In the genomic region with DNA sequence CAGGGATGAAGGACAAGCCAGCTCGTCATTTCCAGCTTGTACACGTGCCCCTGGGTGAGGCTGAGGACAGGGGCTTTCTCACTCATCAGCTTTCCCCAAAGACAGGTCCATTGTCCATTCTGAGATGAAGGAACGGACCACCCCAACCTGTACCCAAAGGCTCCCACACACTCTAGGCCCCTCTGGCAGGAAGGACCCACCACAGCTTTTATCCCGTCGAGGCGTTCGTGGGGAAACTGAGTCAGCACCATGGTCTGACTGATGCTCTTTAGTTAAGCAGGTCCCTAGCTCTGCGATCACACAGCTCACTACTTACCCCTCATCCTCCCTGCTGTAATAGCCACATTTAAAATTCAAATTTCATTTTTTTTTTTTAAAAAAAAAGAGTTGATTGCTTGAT, we compare ENCODE assay signal across 30 cellular contexts.
"Had no signal": no experiment of that assay in that cellular context is flagged by ENCODE, and none has a peak within 500 bp of the region (broad histone marks: within the 10 kb centered on the region; RNA-seq: fewer than 3 reads in every experiment).

No MANE protein-coding gene starts in this region.

- H3K4me3 ChIP-seq: ascending aorta, cardiac muscle cell had no signal

- H3K27me3 ChIP-seq: ascending aorta, cardiac muscle cell had no signal

- H3K36me3 ChIP-seq: ascending aorta, cardiac muscle cell had no signal

- DNase-seq: activated B cell treated with CpG ODN at 0.5 μM for 24 hours; activated CD4-positive, alpha-beta memory T cell treated with anti-CD3 and anti-CD28 coated beads for 36 hours; activated CD4-positive, alpha-beta T cell treated with anti-CD3 and anti-CD28 coated beads for 4 hours; activated CD4-positive, alpha-beta T cell treated with anti-CD3 and anti-CD28 coated beads, Interleukin-2, amount 10 ng/mL, durations not matched to agents 24 days and 14 days; activated CD4-positive, alpha-beta T cell treated with anti-CD3 and anti-CD28 coated beads, Interleukin-2, amount 50 U/mL, for 1 hour; activated CD4-positive, alpha-beta T cell treated with anti-CD3 and anti-CD28 coated beads, Interleukin-2, amount 50 U/mL, for 4 hours; activated CD4-positive, CD25-positive, alpha-beta regulatory T cell treated with anti-CD3 and anti-CD28 coated beads, Interleukin-2, amount 50 U/mL, for 72 hours; activated CD8-positive, alpha-beta memory T cell treated with anti-CD3 and anti-CD28 coated beads, Interleukin-2, amount 50 U/mL, for 4 hours; activated CD8-positive, alpha-beta T cell treated with anti-CD3 and anti-CD28 coated beads for 36 hours; activated effector memory CD4-positive, alpha-beta T cell treated with Interleukin-2 at 50 U/mL for 16 hours; activated gamma-delta T cell; activated naive CD4-positive, alpha-beta T cell treated with anti-CD3 and anti-CD28 coated beads, Interleukin-2, amount 10 ng/mL, durations not matched to agents 7 days and 5 days; activated naive CD4-positive, alpha-beta T cell treated with Interleukin-2 at 50 U/mL for 16 hours; activated naive CD8-positive, alpha-beta T cell treated with anti-CD3 and anti-CD28 coated beads, Interleukin-2, amount 10 ng/mL, durations not matched to agents 7 days and 5 days; activated naive CD8-positive, alpha-beta T cell treated with anti-CD3 and anti-CD28 coated beads, Interleukin-2, amount 50 U/mL, for 24 hours; activated T-cell treated with anti-CD3 and anti-CD28 coated beads for 4 hours; activated T-cell treated with anti-CD3 and anti-CD28 coated beads, Interleukin-2, amount 50 U/mL, for 1 hour; activated T-cell treated with anti-CD3 and anti-CD28 coated beads, Interleukin-2, amount 50 U/mL, for 48 hours; amygdala; anterior cingulate cortex; caudate nucleus; cerebellar nuclear complex; T-helper 1 cell; T-helper 2 cell; T-helper 9 cell had no signal

- H3K27ac ChIP-seq: ascending aorta, cardiac muscle cell, VCaP had no signal

- H3K9me3 ChIP-seq: ascending aorta had no signal

- FAIRE-seq: bronchial epithelial cell, TTC549 had no signal

- H3K4me1 ChIP-seq: ascending aorta had no signal

- ATAC-seq: activated CD8-positive, alpha-beta T cell treated with anti-CD3 and anti-CD28 coated beads for 36 hours; activated naive CD8-positive, alpha-beta T cell treated with anti-CD3 and anti-CD28 coated beads, Interleukin-2, amount 50 U/mL, for 24 hours had no signal
